ENCODE assay signal across 8 cellular contexts in the genomic region with DNA sequence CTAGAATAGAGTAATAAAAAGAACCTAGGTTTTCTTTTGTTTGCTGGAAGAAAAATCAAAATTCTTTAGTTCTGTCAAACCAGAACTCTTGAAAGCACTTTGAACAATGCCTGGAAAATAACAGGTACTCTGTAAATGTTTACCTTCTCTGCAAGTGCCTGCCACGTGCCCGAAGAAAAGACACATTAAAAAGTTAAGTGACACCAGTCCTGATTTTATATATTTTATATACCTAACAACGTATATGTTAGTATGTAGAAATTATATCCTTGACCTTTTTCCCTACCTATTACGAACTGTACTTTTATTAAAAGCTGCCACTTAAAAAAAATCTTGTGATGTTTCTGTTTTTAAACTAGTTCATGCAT. TPM values are rescaled to one million over a fixed set of nuclear protein-coding genes. Genes with fewer than 3 reads are reported as not detected.
DNase-seq lines count a peak whose midpoint lies in the region; ATAC-seq, FAIRE-seq and TF ChIP-seq lines count a peak whose summit lies in the region.

No MANE protein-coding gene starts in this region.

- SMC1A ChIA-PET in GM12878 (lab: Charles Lee; ENCODE audit: uncharacterized antibody, unreplicated experiment) = interaction anchor here (0.9 to 5.1 kb wide), 4 partner anchors 21 to 89 kb away, joined by 3 to 48 read pairs (median 11); a partner anchor contains a TSS

- DNase-seq in A673 (ENCODE audit: low spot score) (no peak), GM12878 (ENCODE audit: low read depth, low spot score) (no peak), mucosa of gallbladder (ENCODE audit: low spot score) (no peak), GM12891 (ENCODE audit: insufficient read length, low spot score) (no peak), UCSD-AML1 (lab: John Stamatoyannopoulos, UW; ENCODE audit: unreplicated experiment) (no peak)

- peak overlapping the region; percentile 15; the same call in 1 of the 2 replicates for H2AFZ ChIP-seq in GM12878 (ENCODE audit: control insufficient read depth, low read depth, low read length)

- CTCF ChIA-PET in A673 (lab: Charles Lee) = no interaction called here
- CTCF ChIA-PET in HEK293 (lab: Yijun Ruan, JAX) = interaction anchor here (0.6 to 1.3 kb wide), 2 partner anchors 84 to 243 kb away, joined by 3 read pairs; no protein-coding TSS in a partner anchor
- CTCF ChIA-PET in GM12878 (lab: Yijun Ruan, JAX) = interaction anchor here (2.9 to 7.5 kb wide), 3 partner anchors 21 to 83 kb away, joined by 19 to 83 read pairs (median 31); a partner anchor contains a TSS

- H3K27me3 ChIP-seq in A673 (replicated peaks; ENCODE audit: insufficient read depth, low read depth, low read length, poor library complexity) = no peaks in the 10 kb centered on the region
- H3K27me3 ChIP-seq in GM12878 (replicated peaks in 1 of 2; ENCODE audit: control insufficient read depth in 2 of 2, insufficient read depth in 2 of 2, low read length in 1 of 2) = no peaks in the 10 kb centered on the region
- no peaks in the 10 kb centered on the region for H3K27me3 ChIP-seq in mucosa of rectum (ENCODE audit: control insufficient read depth in 2 of 2, insufficient read depth in 2 of 2, low read length in 2 of 2)

- WGBS in GM12878 (ENCODE audit: insufficient coverage, insufficient replicate concordance, low lambda C conversion rate, missing lambda C conversion rate) = 19% methylated on average over 4 of the region's 4 CpGs

- BruUV-seq in A673 (replicated peaks; lab: Mats Ljungman, UMichigan) (no TSS peak), GM12878 (replicated peaks; lab: Mats Ljungman, UMichigan) (no TSS peak)

- H3K4me1 ChIP-seq in A673 (ENCODE audit: insufficient read depth, low read length, poor library complexity, severe bottlenecking) (peaks cover 13% of the 10 kb centered on the region), HEK293 (ENCODE audit: control insufficient read depth, insufficient read depth, low read length) (peaks cover 5% of the 10 kb centered on the region; the same call in 1 of the 2 replicates), GM12878 (ENCODE audit: control insufficient read depth, insufficient read depth, low read length) (0 out of 2 replicates have a peak, but pooled peaks cover 6% of the 10 kb centered on the region), mucosa of rectum (ENCODE audit: control insufficient read depth in 2 of 2, insufficient read depth in 2 of 2, low read length in 2 of 2) (peaks cover 6 to 13% of the 10 kb centered on the region in 2 donors)

- intact Hi-C loops in A673 (cut with micrococcal nuclease; ENCODE audit: unreplicated experiment) (no loop called here), GM12878 (cut with micrococcal nuclease; ENCODE audit: unreplicated experiment) (no loop called here)

- no peak for ATAC-seq in GM12878
- no peak for ATAC-seq in HG02870 (IDR thresholded peaks at IDR 0.05; ENCODE audit: unreplicated experiment)

- H3K27ac ChIP-seq in A673 (ENCODE audit: low read depth, low read length, poor library complexity, severe bottlenecking) = peak overlapping the region; percentile 91
- no peak overlapping the region for H3K27ac ChIP-seq in HEK293 (ENCODE audit: extremely low read depth, low read depth, low read length)
- peak overlapping the region; percentile 85 for H3K27ac ChIP-seq in GM12878 (ENCODE audit: control insufficient read depth, insufficient read depth)
- H3K27ac ChIP-seq in mucosa of rectum (ENCODE audit: low read depth in 2 of 2, low read length in 2 of 2) = peak overlapping the region; percentile 98 to 99

- RAD21 ChIA-PET in GM12878 (lab: Charles Lee; ENCODE audit: unreplicated experiment) = interaction anchor here (1.0 to 3.4 kb wide), 5 partner anchors 14 to 91 kb away, joined by 3 to 59 read pairs (median 8); a partner anchor contains a TSS

- no peak for TF ChIP-seq EP300 in GM12878 (IDR thresholded peaks at IDR 0.05; ENCODE audit: borderline replicate concordance in 1 of 2, control insufficient read depth in 1 of 2, low read depth in 2 of 2, low read length in 2 of 2)

- peaks cover 57% of the 10 kb centered on the region for H3K79me2 ChIP-seq in GM12878 (ENCODE audit: control insufficient read depth, insufficient read depth, low read length)

- peaks cover 2% of the 10 kb centered on the region for H3K36me3 ChIP-seq in A673 (ENCODE audit: insufficient read depth, low read length, poor library complexity, severe bottlenecking)
- peaks cover 2 to 4% of the 10 kb centered on the region in 2 experiments for H3K36me3 ChIP-seq in HEK293 (ENCODE audit: control insufficient read depth in 2 of 2, insufficient read depth in 1 of 2, low read length in 2 of 2)
- no peaks in the 10 kb centered on the region for H3K36me3 ChIP-seq in GM12878 (ENCODE audit: control insufficient read depth in 2 of 2, insufficient read depth in 2 of 2, low read length in 1 of 2)
- H3K36me3 ChIP-seq in mucosa of rectum (ENCODE audit: control insufficient read depth in 2 of 2, insufficient read depth in 2 of 2, low read length in 2 of 2) = peaks cover 0 to 2% of the 10 kb centered on the region in 2 donors

- H4K20me1 ChIP-seq in GM12878 (ENCODE audit: control insufficient read depth, insufficient read depth) = no peaks in the 10 kb centered on the region

- TF ChIP-seq POLR2A in GM12878 (IDR thresholded peaks at IDR 0.05; ENCODE audit: low read depth, low read length) (no peak), GM12891 (IDR thresholded peaks at IDR 0.05; ENCODE audit: low read depth, low read length) (no peak)

- TF ChIP-seq RAD21 in GM12878 (IDR thresholded peaks at IDR 0.05; ENCODE audit: insufficient read depth, low read depth, low read length) = no peak

- in situ Hi-C loops in GM12878 (cut with MboI) = no loop called here

- FAIRE-seq in GM12878 (lab: Jason Lieb, UNC) (no peak), GM12891 (lab: Jason Lieb, UNC) (no peak)

- H3K9ac ChIP-seq in GM12878 (ENCODE audit: control insufficient read depth, insufficient read depth, low read length) = peak overlapping the region; percentile 97
- H3K9ac ChIP-seq in mucosa of rectum (ENCODE audit: low read depth in 1 of 2, low read length in 2 of 2) = peak overlapping the region; percentile 98 to 99

- H3K9me3 ChIP-seq in A673 (ENCODE audit: low read depth, low read length, poor library complexity, severe bottlenecking) (no peaks in the 10 kb centered on the region), HEK293 (ENCODE audit: control insufficient read depth, insufficient read depth, low read depth, low read length) (no peaks in the 10 kb centered on the region), GM12878 (replicated peaks; ENCODE audit: control insufficient read depth, insufficient read depth, low read length) (no peaks in the 10 kb centered on the region), mucosa of rectum (ENCODE audit: control insufficient read depth in 2 of 2, low read length in 2 of 2) (no peaks in the 10 kb centered on the region)

- POLR2A ChIA-PET in A673 (lab: Charles Lee; ENCODE audit: low non-redundant PET) (no interaction called here), HEK293 (lab: Yijun Ruan, JAX) (interaction anchor here (1.2 to 2.9 kb wide), 3 partner anchors 11 to 82 kb away, joined by 8 to 90 read pairs (median 13); a partner anchor contains a TSS), GM12878 (lab: Charles Lee) (interaction anchor here (0.6 to 7.2 kb wide), 4 partner anchors 12 to 89 kb away, joined by 3 to 93 read pairs (median 4); a partner anchor contains a TSS)

- H3K4me3 ChIP-seq in A673 (ENCODE audit: low read depth, low read length, poor library complexity, severe bottlenecking) = peak overlapping the region; percentile 80
- peak overlapping the region; percentile 71 for H3K4me3 ChIP-seq in HEK293 (ENCODE audit: low read depth, low read length)
- H3K4me3 ChIP-seq in GM12878 = peak overlapping the region; percentile 85
- H3K4me3 ChIP-seq in mucosa of rectum (ENCODE audit: low read length in 2 of 2) = peak overlapping the region; percentile 94 to 99

- H3K4me2 ChIP-seq in GM12878 (ENCODE audit: control insufficient read depth, insufficient read depth) = peak overlapping the region; percentile 71

- TF ChIP-seq CTCF in A673 (conservative IDR thresholded peaks at IDR 0.05; ENCODE audit: low read depth, low read length) = no peak
- TF ChIP-seq CTCF in HEK293 (tag by site-specific recombination; IDR thresholded peaks at IDR 0.05) = no peak
- TF ChIP-seq CTCF in GM12878 (IDR thresholded peaks at IDR 0.05 in 2 of 3, conservative IDR thresholded peaks at IDR 0.05 in 1 of 3; ENCODE audit: control insufficient read depth in 2 of 3, extremely low read depth in 1 of 3, insufficient read depth in 1 of 3, low read depth in 3 of 3, low read length in 3 of 3) = no peak

RNA-seq across cellular contexts. Expression of a gene that starts 1.0 kb away (rescaled TPM):
- total RNA-seq in A673 (2021) = 7.7 TPM in 2 replicates
- 19.8 and 21.9 TPM in 2 replicates for total RNA-seq in GM12878 (2013; cell fraction: nucleolus; rRNA removed)
- total RNA-seq in GM12878 (2014; rRNA removed) = 5.1 and 6.6 TPM in 2 replicates
- total RNA-seq in GM12878 (2014; rRNA removed; fragmentation: Illumina TruSeq; extraction: Trizol) = 6.9 and 7.9 TPM in 2 replicates
- 4.6 and 5.1 TPM in 2 replicates for total RNA-seq in GM12878 (2021)
- polyA plus RNA-seq in GM12878 (2011; ENCODE audit: low read depth) = 1.1 TPM
- polyA plus RNA-seq in GM12878 (2011; rRNA removed) = 4.8 and 9.8 TPM in 2 replicates
- 1.2 and 1.4 TPM in 2 replicates for polyA plus RNA-seq in GM12878 (2011; cell fraction: cytosol; rRNA removed)
- polyA plus RNA-seq in GM12878 (2011; cell fraction: nucleus; rRNA removed) = 2.3 and 3.2 TPM in 2 replicates
- 3.7 and 4.7 TPM in 2 replicates for polyA plus RNA-seq in GM12878 (2012)
- 6.7 and 10.6 TPM in 2 replicates for polyA plus RNA-seq in GM12878 (2014; fragmentation: Illumina TruSeq; extraction: Trizol)
- 10 to 100 TPM; 13.4 to 18.0 TPM for polyA plus RNA-seq in GM12878 (2014; fragmentation: Nextera tagmentation; extraction: Ambion mirVana)
- polyA plus RNA-seq in GM12878 (2014; rRNA removed) = 3.9 and 4.1 TPM in 2 replicates
- polyA plus RNA-seq in GM12878 (2016; fragmentation: Nextera tagmentation; extraction: Ambion mirVana) = 10 to 100 TPM; 11.5 to 11.8 TPM
- polyA minus RNA-seq in GM12878 (2011; rRNA and poly(A)+ RNA removed) = 2.7 and 3.9 TPM in 2 replicates
- polyA minus RNA-seq in GM12878 (2011; cell fraction: cytosol; rRNA and poly(A)+ RNA removed) = 1.5 and 2.2 TPM in 2 replicates
- polyA minus RNA-seq in GM12878 (2011; cell fraction: nucleus; rRNA and poly(A)+ RNA removed) = 6.2 and 6.5 TPM in 2 replicates
- 5.0 TPM for total RNA-seq in mucosa of gallbladder
- 3.5 TPM for polyA plus RNA-seq in GM12891 (2012; ENCODE audit: low read depth, missing spikeins)

RNA-seq across cellular contexts. Expression of a gene that starts 1.4 kb away (rescaled TPM):
- total RNA-seq in A673 (2021) = 48.7 and 55.9 TPM in 2 replicates
- 316 TPM in 2 replicates for total RNA-seq in GM12878 (2013; cell fraction: nucleolus; rRNA removed)
- total RNA-seq in GM12878 (2014; rRNA removed) = 27.1 and 29.7 TPM in 2 replicates
- 23.5 and 28.6 TPM in 2 replicates for total RNA-seq in GM12878 (2014; rRNA removed; fragmentation: Illumina TruSeq; extraction: Trizol)
- total RNA-seq in GM12878 (2021) = 35.1 and 40.1 TPM in 2 replicates
- 17.8 TPM for polyA plus RNA-seq in GM12878 (2011; ENCODE audit: low read depth)
- polyA plus RNA-seq in GM12878 (2011; rRNA removed) = 88.7 and 146 TPM in 2 replicates
- 24.7 and 27.1 TPM in 2 replicates for polyA plus RNA-seq in GM12878 (2011; cell fraction: cytosol; rRNA removed)
- polyA plus RNA-seq in GM12878 (2011; cell fraction: nucleus; rRNA removed) = 189 and 236 TPM in 2 replicates
- polyA plus RNA-seq in GM12878 (2012) = 25.4 and 33.2 TPM in 2 replicates
- 67.8 and 76.1 TPM in 2 replicates for polyA plus RNA-seq in GM12878 (2014; fragmentation: Illumina TruSeq; extraction: Trizol)
- 10 to 100 TPM; 11.2 to 14.6 TPM for polyA plus RNA-seq in GM12878 (2014; fragmentation: Nextera tagmentation; extraction: Ambion mirVana)
- 38.3 and 40.9 TPM in 2 replicates for polyA plus RNA-seq in GM12878 (2014; rRNA removed)
- polyA plus RNA-seq in GM12878 (2016; fragmentation: Nextera tagmentation; extraction: Ambion mirVana) = 10 to 100 TPM; 23.5 to 24.8 TPM
- 39.5 and 41.9 TPM in 2 replicates for polyA minus RNA-seq in GM12878 (2011; rRNA and poly(A)+ RNA removed)
- polyA minus RNA-seq in GM12878 (2011; cell fraction: cytosol; rRNA and poly(A)+ RNA removed) = 13.4 and 16.2 TPM in 2 replicates
- 69.5 and 115 TPM in 2 replicates for polyA minus RNA-seq in GM12878 (2011; cell fraction: nucleus; rRNA and poly(A)+ RNA removed)
- total RNA-seq in mucosa of gallbladder = 36.4 TPM
- 19.0 TPM for polyA plus RNA-seq in GM12891 (2012; ENCODE audit: low read depth, missing spikeins)

RNA-seq across cellular contexts. Expression of a gene that starts 20.8 kb away (rescaled TPM):
- total RNA-seq in A673 (2021) = 52.6 and 56.3 TPM in 2 replicates
- 33.5 and 40.3 TPM in 2 replicates for total RNA-seq in GM12878 (2013; cell fraction: nucleolus; rRNA removed)
- 36.7 and 51.0 TPM in 2 replicates for total RNA-seq in GM12878 (2014; rRNA removed)
- total RNA-seq in GM12878 (2014; rRNA removed; fragmentation: Illumina TruSeq; extraction: Trizol) = 38.4 and 41.4 TPM in 2 replicates
- total RNA-seq in GM12878 (2021) = 44.8 and 49.1 TPM in 2 replicates
- polyA plus RNA-seq in GM12878 (2011; ENCODE audit: low read depth) = 17.6 TPM
- 40.3 and 51.2 TPM in 2 replicates for polyA plus RNA-seq in GM12878 (2011; rRNA removed)
- 20.4 and 22.1 TPM in 2 replicates for polyA plus RNA-seq in GM12878 (2011; cell fraction: cytosol; rRNA removed)
- 12.5 and 16.4 TPM in 2 replicates for polyA plus RNA-seq in GM12878 (2011; cell fraction: nucleus; rRNA removed)
- polyA plus RNA-seq in GM12878 (2012) = 16.5 and 21.0 TPM in 2 replicates
- polyA plus RNA-seq in GM12878 (2014; fragmentation: Illumina TruSeq; extraction: Trizol) = 26.4 and 26.7 TPM in 2 replicates
- polyA plus RNA-seq in GM12878 (2014; fragmentation: Nextera tagmentation; extraction: Ambion mirVana) = 10 to 100 TPM; 32.2 to 54.9 TPM
- 37.6 and 41.3 TPM in 2 replicates for polyA plus RNA-seq in GM12878 (2014; rRNA removed)
- 10 to 100 TPM; 45.7 to 51.6 TPM for polyA plus RNA-seq in GM12878 (2016; fragmentation: Nextera tagmentation; extraction: Ambion mirVana)
- 57.9 and 62.6 TPM in 2 replicates for polyA minus RNA-seq in GM12878 (2011; rRNA and poly(A)+ RNA removed)
- 22.2 TPM in 2 replicates for polyA minus RNA-seq in GM12878 (2011; cell fraction: cytosol; rRNA and poly(A)+ RNA removed)
- 8.2 and 15.1 TPM in 2 replicates for polyA minus RNA-seq in GM12878 (2011; cell fraction: nucleus; rRNA and poly(A)+ RNA removed)
- total RNA-seq in mucosa of gallbladder = 46.0 TPM
- polyA plus RNA-seq in GM12891 (2012; ENCODE audit: low read depth, missing spikeins) = 18.1 TPM
